20 cellular contexts compared by ENCODE assay signal in genomic region chr22:38795569-38795968, GRCh38.
"Had no signal": no experiment of that assay in that cellular context is flagged by ENCODE, and none has a peak within 500 bp of the region (broad histone marks: within the 10 kb centered on the region; RNA-seq: fewer than 3 reads in every experiment).

No MANE protein-coding gene starts in this region.

- H3K9me3 Mint-ChIP-seq: activated CD4-positive, alpha-beta memory T cell treated with anti-CD3 and anti-CD28 coated beads for 36 hours; stimulated activated memory B cell treated with anti-CD40 and anti-IgM and Interleukin-4, amounts not matched to agents 10 μg/mL and 1 μg/mL and 100 μg/mL, for 72 hours had no signal

- ATAC-seq: activated naive CD4-positive, alpha-beta T cell treated with anti-CD3 and anti-CD28 coated beads, Interleukin-2, amount 50 U/mL, for 72 hours; heart right ventricle; lower lobe of right lung; mucosa of descending colon; right lobe of liver; SK-N-SH treated with all-trans-retinoic acid at 6 μM for 48 hours; stimulated activated memory B cell treated with anti-CD40 and anti-IgM and Interleukin-4, amounts not matched to agents 10 μg/mL and 1 μg/mL and 100 μg/mL, for 72 hours; WTC11 had no signal

- H3K27ac Mint-ChIP-seq: activated CD4-positive, alpha-beta memory T cell treated with anti-CD3 and anti-CD28 coated beads for 36 hours; activated T-helper 1 cell treated with anti-CD3 and anti-CD28 coated beads, Interleukin-12 subunit alpha, Interleukin-12 subunit beta, Interleukin-2, Interleukin-4 antibody, amounts not matched to agents 30 ng/mL and 10 ng/mL and 1 ng/mL, durations not matched to agents 14 hours and 24 hours and 36 hours; stimulated activated memory B cell treated with anti-CD40 and anti-IgM and Interleukin-4, amounts not matched to agents 10 μg/mL and 1 μg/mL and 100 μg/mL, for 72 hours; WTC11 had no signal

- H3K27ac ChIP-seq: epithelial cell of prostate, heart right ventricle, lower lobe of right lung, parathyroid adenoma, right lobe of liver, stomach, suprapubic skin, tibial nerve had no signal

- H3K27me3 ChIP-seq: heart right ventricle, right lobe of liver, tibial nerve had no signal

- H3K4me3 Mint-ChIP-seq: activated CD4-positive, alpha-beta memory T cell treated with anti-CD3 and anti-CD28 coated beads for 36 hours; activated T-helper 1 cell treated with anti-CD3 and anti-CD28 coated beads, Interleukin-12 subunit alpha, Interleukin-12 subunit beta, Interleukin-2, Interleukin-4 antibody, amounts not matched to agents 30 ng/mL and 10 ng/mL and 1 ng/mL, durations not matched to agents 14 hours and 24 hours and 36 hours; stimulated activated memory B cell treated with anti-CD40 and anti-IgM and Interleukin-4, amounts not matched to agents 10 μg/mL and 1 μg/mL and 100 μg/mL, for 72 hours; WTC11 had no signal

- H3K79me2 ChIP-seq: parathyroid adenoma had no signal

- H3K4me3 ChIP-seq: heart right ventricle, lower lobe of right lung, mucosa of descending colon, right lobe of liver, stomach, suprapubic skin, tibial nerve had no signal

- H3K36me3 Mint-ChIP-seq: activated CD4-positive, alpha-beta memory T cell treated with anti-CD3 and anti-CD28 coated beads for 36 hours; stimulated activated memory B cell treated with anti-CD40 and anti-IgM and Interleukin-4, amounts not matched to agents 10 μg/mL and 1 μg/mL and 100 μg/mL, for 72 hours; WTC11 had no signal

- DNase-seq: activated CD4-positive, alpha-beta memory T cell treated with anti-CD3 and anti-CD28 coated beads for 36 hours; activated gamma-delta T cell; cortex of kidney; heart right ventricle; lower lobe of right lung; mesendoderm; mucosa of descending colon; right lobe of liver; small intestine; stomach; T1000 had no signal

- H2AFZ ChIP-seq: parathyroid adenoma had no signal

- H3K36me3 ChIP-seq: right lobe of liver had no signal
